Comparison of ENCODE assay signal across 10 cellular contexts in genomic region chr13:78806457-78806856, GRCh38.
DNase-seq lines count a peak whose midpoint lies in the region; ATAC-seq and TF ChIP-seq lines count a peak whose summit lies in the region.
"Had no signal": no experiment of that assay in that cellular context is flagged by ENCODE, and none has a peak within 500 bp of the region (broad histone marks: within the 10 kb centered on the region; RNA-seq: fewer than 3 reads in every experiment).

No MANE protein-coding gene starts in this region.

- H3K4me3 ChIP-seq in OCI-LY7 (ENCODE audit: low read depth, low read length, poor library complexity, severe bottlenecking) (no peak overlapping the region), lower lobe of right lung (no peak overlapping the region)

- no TSS peak for BruUV-seq in OCI-LY7 (replicated peaks; lab: Mats Ljungman, UMichigan)

- no peaks in the 10 kb centered on the region for H3K27me3 ChIP-seq in lower lobe of right lung (ENCODE audit: low read depth)

- no peak overlapping the region for H3K27ac ChIP-seq in OCI-LY7 (ENCODE audit: low read depth, low read length, poor library complexity, severe bottlenecking)
- no peak overlapping the region for H3K27ac ChIP-seq in lower lobe of right lung

- TF ChIP-seq CTCF in OCI-LY7 (conservative IDR thresholded peaks at IDR 0.05; ENCODE audit: low read length) (peak; percentile 44), lower lobe of right lung (IDR thresholded peaks at IDR 0.05) (peak; percentile 33)

- POLR2A ChIA-PET in OCI-LY7 (lab: Charles Lee) = no interaction called here

- intact Hi-C loops in OCI-LY7 (cut with micrococcal nuclease; ENCODE audit: unreplicated experiment) (no loop called here), lower lobe of right lung (cut with DNase I) (no loop called here), posterior cingulate gyrus (cut with DNase I) (no loop called here), Right ventricle myocardium superior (cut with DNase I) (no loop called here)

- DNase-seq in OCI-LY7 (ENCODE audit: low spot score) (no peak), lower lobe of right lung (no peak), NCI-H226 (no peak), posterior cingulate gyrus (no peak), Right ventricle myocardium superior (no peak)
- DNase-seq in stimulated activated CD4-positive, alpha-beta T cell treated with anti-CD3 and anti-CD28 coated beads, Interleukin-2, amount 100 ng/mL, for 48 hours = no peak
- DNase-seq: NCI-H1092 treated with DMSO at 0.1 percent for 48 hours, T-helper 9 cell had no signal

- H3K4me1 ChIP-seq in OCI-LY7 (ENCODE audit: insufficient read depth, low read length, poor library complexity, severe bottlenecking) (no peaks in the 10 kb centered on the region), lower lobe of right lung (no peaks in the 10 kb centered on the region)

- no peaks in the 10 kb centered on the region for H3K36me3 ChIP-seq in OCI-LY7 (ENCODE audit: insufficient read depth, low read length)
- no peaks in the 10 kb centered on the region for H3K36me3 ChIP-seq in lower lobe of right lung

- H4K20me1 ChIP-seq in OCI-LY7 (ENCODE audit: insufficient read depth, low read length) = no peaks in the 10 kb centered on the region

- H3K9me3 ChIP-seq in OCI-LY7 (ENCODE audit: low read length) = no peaks in the 10 kb centered on the region
- H3K9me3 ChIP-seq in lower lobe of right lung = no peaks in the 10 kb centered on the region

- CTCF ChIA-PET in OCI-LY7 (lab: Charles Lee; ENCODE audit: unreplicated experiment) = no interaction called here

- no peak overlapping the region for H2AFZ ChIP-seq in OCI-LY7 (ENCODE audit: low read length)

- ATAC-seq in GM18498 (IDR thresholded peaks at IDR 0.05; ENCODE audit: unreplicated experiment) (peak; percentile 79), HG02678 (IDR thresholded peaks at IDR 0.05; ENCODE audit: unreplicated experiment) (peak; percentile 80), lower lobe of right lung (no peak), Right ventricle myocardium superior (ENCODE audit: poor library complexity) (no peak)

- no peaks in the 10 kb centered on the region for H3K9me2 ChIP-seq in OCI-LY7 (ENCODE audit: insufficient read depth, low read length)

- H3K79me2 ChIP-seq in OCI-LY7 (ENCODE audit: insufficient read depth, low read depth, low read length) = no peaks in the 10 kb centered on the region

- no peak overlapping the region for H3K4me2 ChIP-seq in OCI-LY7 (ENCODE audit: low read length)

Comparison
In these comparisons a context has a peak if more than half of its experiments do, and no peak if none do; other contexts are left out.
1. ATAC-seq: peak in GM18498 (single experiment) and HG02678 (single experiment); none in lower lobe of right lung (0 of 2) and Right ventricle myocardium superior (single experiment).